29 cellular contexts compared by ENCODE assay signal in the genomic region with DNA sequence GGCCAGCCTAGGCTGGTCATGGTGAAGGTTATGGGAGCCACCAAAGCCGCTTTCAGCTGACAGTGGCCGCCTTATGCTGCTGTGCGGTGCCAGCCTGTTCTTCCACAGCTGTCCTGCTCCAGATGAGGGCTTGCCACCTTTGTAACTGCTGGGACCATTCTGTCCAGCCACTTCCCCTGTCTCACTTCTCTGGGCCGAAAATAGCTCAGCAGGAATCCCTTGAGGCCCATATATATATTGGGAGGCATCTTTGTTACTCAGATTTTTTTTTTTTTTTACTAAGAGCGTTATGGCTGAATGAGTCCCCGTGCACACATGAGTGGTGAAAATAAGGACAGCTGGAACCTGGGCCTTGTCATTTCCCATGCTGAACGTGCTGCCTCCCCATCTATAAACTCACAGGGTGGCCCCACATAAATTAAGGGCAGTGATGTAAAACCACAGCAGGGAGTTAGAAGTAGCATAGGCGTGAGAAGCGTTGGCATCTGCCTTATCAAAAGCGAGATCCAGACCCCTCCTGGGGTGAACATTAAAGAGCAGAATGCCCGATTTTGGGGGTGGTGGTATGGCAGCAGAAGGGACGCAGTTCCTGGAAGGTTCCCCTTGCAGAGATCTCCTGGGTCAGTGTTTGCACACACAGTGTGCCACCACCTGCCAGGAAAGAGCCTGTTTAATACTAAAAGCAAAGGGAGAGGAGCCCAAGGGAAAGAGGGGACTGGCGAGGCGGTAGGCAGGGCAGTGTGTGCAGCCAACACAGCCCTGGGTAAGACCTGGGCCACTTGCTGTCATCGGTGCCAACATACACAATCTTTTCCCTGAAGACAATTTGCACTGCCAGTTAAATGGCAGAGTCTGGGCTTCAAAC. TPM values are rescaled to one million over a fixed set of nuclear protein-coding genes. Genes with fewer than 3 reads are reported as not detected.
"Had no signal": no experiment of that assay in that cellular context is flagged by ENCODE, and none has a peak within 500 bp of the region (broad histone marks: within the 10 kb centered on the region; RNA-seq: fewer than 3 reads in every experiment).

No MANE protein-coding gene starts in this region.

- H3K4me1 ChIP-seq: body of pancreas, psoas muscle, right atrium auricular region, stomach, transverse colon, vagina had no signal

- H3K36me3 ChIP-seq: ovary, right atrium auricular region, transverse colon, vagina, WERI-Rb-1 had no signal

- ATAC-seq: activated CD8-positive, alpha-beta T cell treated with anti-CD3 and anti-CD28 coated beads for 36 hours; activated naive CD8-positive, alpha-beta T cell treated with anti-CD3 and anti-CD28 coated beads, Interleukin-2, amount 50 U/mL, for 24 hours; body of pancreas; esophagus mucosa; left ventricle myocardium superior; naive thymus-derived CD8-positive, alpha-beta T cell; psoas muscle; stimulated activated effector memory CD8-positive, alpha-beta T cell treated with anti-CD3 and anti-CD28 coated beads, Interleukin-12 subunit alpha, Interleukin-12 subunit beta, amount 100 ng/mL, for 72 hours had no signal

- DNase-seq: activated CD4-positive, alpha-beta T cell treated with anti-CD3 and anti-CD28 coated beads, Interleukin-2, amount 10 ng/mL, durations not matched to agents 7 days and 5 days; activated CD4-positive, CD25-positive, alpha-beta regulatory T cell treated with anti-CD3 and anti-CD28 coated beads, Interleukin-2, amount 50 U/mL, for 72 hours; activated CD8-positive, alpha-beta T cell treated with anti-CD3 and anti-CD28 coated beads for 36 hours; activated gamma-delta T cell; activated naive CD4-positive, alpha-beta T cell treated with anti-CD3 and anti-CD28 coated beads, Interleukin-2, amount 50 U/mL, for 16 hours; activated naive CD8-positive, alpha-beta T cell treated with anti-CD3 and anti-CD28 coated beads, Interleukin-2, amount 50 U/mL, for 24 hours; anterior cingulate cortex; body of pancreas; effector CD4-positive, alpha-beta T cell; foreskin melanocyte; glutamatergic neuron; hippocampal formation; kidney glomerular epithelial cell; left ventricle myocardium superior; mammary epithelial cell; naive thymus-derived CD8-positive, alpha-beta T cell; ovary; psoas muscle; stimulated activated CD4-positive, alpha-beta T cell treated with anti-CD3 and anti-CD28 coated beads, Interleukin-1b, Interleukin-23, amount 100 ng/mL, for 48 hours; stomach; transverse colon; WERI-Rb-1 had no signal

- H3K27me3 ChIP-seq: body of pancreas, ovary, right atrium auricular region, stomach, transverse colon, vagina had no signal

- H3K9me3 ChIP-seq: body of pancreas, ovary, psoas muscle, right atrium auricular region, stomach, transverse colon, vagina had no signal

- H3K27ac ChIP-seq: body of pancreas, ovary, psoas muscle, right atrium auricular region, stomach, transverse colon, vagina, WERI-Rb-1 had no signal

- H3K4me3 ChIP-seq: body of pancreas, ovary, psoas muscle, right atrium auricular region, stomach, transverse colon, vagina had no signal

RNA-seq across cellular contexts. Expression of gene USP43, which starts 57.8 kb away (rescaled TPM):
- total RNA-seq: activated T-helper 1 cell treated with anti-CD3 and anti-CD28 coated beads, Interleukin-12 subunit alpha, Interleukin-12 subunit beta, Interleukin-2, Interleukin-4 antibody, amounts not matched to agents 30 ng/mL and 10 ng/mL and 1 ng/mL, durations not matched to agents 14 hours and 24 hours and 36 hours; cardiac septum; endothelial cell of umbilical vein had no signal
- polyA plus RNA-seq: naive thymus-derived CD8-positive, alpha-beta T cell had no signal
